In genomic region chr1:201565771-201566528, GRCh38 we compare ENCODE assay signal across 19 cellular contexts. TPM values are rescaled to one million over a fixed set of nuclear protein-coding genes. Genes with fewer than 3 reads are reported as not detected.
A peak's percentile ranks its signal among the peaks of the same experiment; 100 is the strongest.
DNase-seq lines count a peak whose midpoint lies in the region; ATAC-seq and TF ChIP-seq lines count a peak whose summit lies in the region.
"Had no signal": no experiment of that assay in that cellular context is flagged by ENCODE, and none has a peak within 500 bp of the region (broad histone marks: within the 10 kb centered on the region; RNA-seq: fewer than 3 reads in every experiment).

No MANE protein-coding gene starts in this region.

- H3K4me3 Mint-ChIP-seq in H9 = no peak overlapping the region
- H3K4me3 Mint-ChIP-seq: activated naive CD8-positive, alpha-beta T cell treated with anti-CD3 and anti-CD28 coated beads, Interleukin-2, amount 10 ng/mL, durations not matched to agents 7 days and 5 days; activated T-cell treated with anti-CD3 and anti-CD28 coated beads, Interleukin-2, amount 50 U/mL, for 24 hours; central memory CD8-positive, alpha-beta T cell had no signal

- no peak overlapping the region for H3K27ac ChIP-seq in H9 (ENCODE audit: insufficient read length, low read depth, low read length)
- H3K27ac ChIP-seq in ascending aorta = peak overlapping the region; percentile 55 to 63
- H3K27ac ChIP-seq in layer of hippocampus (ENCODE audit: low read depth, low read length) = peak overlapping the region; percentile 92
- H3K27ac ChIP-seq in spleen = no peak overlapping the region
- peak overlapping the region in 2 of 4 donors; percentile 60 to 87 for H3K27ac ChIP-seq in tibial nerve
- H3K27ac ChIP-seq in left lung = no peak overlapping the region
- H3K27ac ChIP-seq: PC-9 had no signal

- H4K20me1 ChIP-seq in H9 (ENCODE audit: control insufficient read depth, insufficient read depth, insufficient read length) = no peaks in the 10 kb centered on the region

- intact Hi-C loops in ascending aorta (cut with DNase I) = no loop called here
- intact Hi-C loops in spleen (cut with DNase I; ENCODE audit: low total_unique reads) = no loop called here
- intact Hi-C loops in left lung (cut with DNase I) = no loop called here

- no peaks in the 10 kb centered on the region for H3K4me1 ChIP-seq in H9 (ENCODE audit: insufficient read depth, low read length)
- H3K4me1 ChIP-seq in ascending aorta = peaks cover 0 to 23% of the 10 kb centered on the region in 2 donors
- peaks cover 0 to 24% (median 9%) of the 10 kb centered on the region in 6 donors for H3K4me1 ChIP-seq in spleen
- H3K4me1 ChIP-seq in tibial nerve = peaks cover 0 to 69% (median 31%) of the 10 kb centered on the region in 4 donors
- H3K4me1 ChIP-seq in left lung = peaks cover 0 to 41% of the 10 kb centered on the region in 2 donors

- H3K4me3 ChIP-seq in ascending aorta (no peak overlapping the region), spleen (no peak overlapping the region), tibial nerve (no peak overlapping the region), left lung (no peak overlapping the region)
- H3K4me3 ChIP-seq: PC-9 had no signal

- no peak overlapping the region for H3K9ac ChIP-seq in H9 (ENCODE audit: extremely low read depth, insufficient read length, low read length)

- no peaks in the 10 kb centered on the region for H3K36me3 Mint-ChIP-seq in H9 (ENCODE audit: insufficient read depth in 1 of 3, low read depth in 3 of 3)
- H3K36me3 Mint-ChIP-seq: activated naive CD8-positive, alpha-beta T cell treated with anti-CD3 and anti-CD28 coated beads, Interleukin-2, amount 10 ng/mL, durations not matched to agents 7 days and 5 days had no signal

- H4K5ac ChIP-seq in H9 (ENCODE audit: insufficient read length, low read depth, low read length) = no peak overlapping the region

- no peaks in the 10 kb centered on the region for H3K23me2 ChIP-seq in H9 (ENCODE audit: insufficient read length, low read depth, low read length, poor library complexity, severe bottlenecking)

- no peak for DNase-seq in H9
- DNase-seq in ascending aorta (ENCODE audit: low spot score in 2 of 2) = no peak
- DNase-seq in spleen = peak; percentile 33
- no peak for DNase-seq in activated naive CD4-positive, alpha-beta T cell treated with anti-CD3 and anti-CD28 coated beads, Interleukin-2, amount 50 U/mL, for 16 hours
- no peak for DNase-seq in activated CD8-positive, alpha-beta memory T cell treated with anti-CD3 and anti-CD28 coated beads, Interleukin-2, amount 50 U/mL, for 4 hours
- DNase-seq in tibial nerve (ENCODE audit: low spot score in 2 of 2) = no peak
- no peak for DNase-seq in left lung
- DNase-seq: activated CD4-positive, alpha-beta T cell treated with anti-CD3 and anti-CD28 coated beads, Interleukin-2, amount 50 U/mL, for 1 hour; activated naive CD8-positive, alpha-beta T cell treated with anti-CD3 and anti-CD28 coated beads, Interleukin-2, amount 10 ng/mL, durations not matched to agents 7 days and 5 days; activated T-cell treated with anti-CD3 and anti-CD28 coated beads, Interleukin-2, amount 50 U/mL, for 24 hours; DMS79 treated with DMSO at 0.1 percent for 48 hours; mammary epithelial cell; NCI-H2081 treated with DMSO at 0.1 percent for 48 hours; PC-9; stimulated activated CD4-positive, alpha-beta T cell treated with anti-CD3 and anti-CD28 coated beads, Interleukin-4, amount 100 ng/mL, for 24 hours; trophoblast cell had no signal

- peaks cover 0 to 15% of the 10 kb centered on the region in 2 experiments; a peak in 3 of 4 replicates for H3K4me1 Mint-ChIP-seq in H9
- H3K4me1 Mint-ChIP-seq: central memory CD8-positive, alpha-beta T cell had no signal

- TF ChIP-seq CTCF in H9 (conservative IDR thresholded peaks at IDR 0.05) (no peak), ascending aorta (IDR thresholded peaks at IDR 0.05) (no peak), spleen (IDR thresholded peaks at IDR 0.05 in 8 of 11, conservative IDR thresholded peaks at IDR 0.05 in 3 of 11) (no peak), tibial nerve (IDR thresholded peaks at IDR 0.05) (no peak), left lung (IDR thresholded peaks at IDR 0.05) (no peak)

- H2AK5ac ChIP-seq in H9 (ENCODE audit: insufficient read length, low read length) = no peak overlapping the region

- H4K91ac ChIP-seq in H9 (ENCODE audit: insufficient read length, low read depth, low read length) = no peak overlapping the region

- ATAC-seq in left lung = no peak
- ATAC-seq: SK-N-SH treated with all-trans-retinoic acid at 6 μM for 48 hours had no signal

- no peak overlapping the region for H3T11ph ChIP-seq in H9 (ENCODE audit: low read length)

- TF ChIP-seq POLR2A in spleen (IDR thresholded peaks at IDR 0.05) (no peak), tibial nerve (IDR thresholded peaks at IDR 0.05) (no peak)

- H3K4ac ChIP-seq in H9 (ENCODE audit: low read depth, low read length) = no peak overlapping the region

- H3K9me3 Mint-ChIP-seq in H9 = no peaks in the 10 kb centered on the region
- H3K9me3 Mint-ChIP-seq: activated naive CD8-positive, alpha-beta T cell treated with anti-CD3 and anti-CD28 coated beads, Interleukin-2, amount 10 ng/mL, durations not matched to agents 7 days and 5 days; activated T-cell treated with anti-CD3 and anti-CD28 coated beads, Interleukin-2, amount 50 U/mL, for 24 hours; central memory CD8-positive, alpha-beta T cell had no signal

- H4K8ac ChIP-seq in H9 (replicated peaks; ENCODE audit: insufficient read length, low read depth, low read length) = no peak overlapping the region

- H3K18ac ChIP-seq in H9 (ENCODE audit: insufficient read length, low read depth, low read length) = no peak overlapping the region

- peaks cover 3% of the 10 kb centered on the region for H3K27me3 Mint-ChIP-seq in H9 (ENCODE audit: low read depth)
- H3K27me3 Mint-ChIP-seq: activated naive CD8-positive, alpha-beta T cell treated with anti-CD3 and anti-CD28 coated beads, Interleukin-2, amount 10 ng/mL, durations not matched to agents 7 days and 5 days; activated T-cell treated with anti-CD3 and anti-CD28 coated beads, Interleukin-2, amount 50 U/mL, for 24 hours had no signal

- no peak overlapping the region for H3K4me2 ChIP-seq in H9 (ENCODE audit: insufficient read depth, insufficient read length, low read length)
- H3K4me2 ChIP-seq: PC-9 had no signal

- H3K56ac ChIP-seq in H9 (ENCODE audit: insufficient read length, low read depth, low read length) = no peak overlapping the region

- H2BK12ac ChIP-seq in H9 (ENCODE audit: insufficient read length, low read depth, low read length) = no peak overlapping the region

- H3K23ac ChIP-seq in H9 (ENCODE audit: insufficient read length, low read depth, low read length) = no peak overlapping the region

- no CpG with 5 or more reads among the region's 12 CpGs for WGBS in H9 (ENCODE audit: extremely low coverage, insufficient read length, low lambda C conversion rate)
- WGBS in spleen, 5 donors = 88 to 95% (median 93%) methylated on average over 12 of the region's 12 CpGs
- WGBS in tibial nerve, 2 donors = 63 to 72% methylated on average over 12 of the region's 12 CpGs

- peak in 1 of 2 donors; percentile 6 for TF ChIP-seq EP300 in tibial nerve (IDR thresholded peaks at IDR 0.05)

- H3K14ac ChIP-seq in H9 (ENCODE audit: insufficient read depth, low read length) = no peak overlapping the region

- H2BK120ac ChIP-seq in H9 (ENCODE audit: low read depth, low read length, poor library complexity, severe bottlenecking) = no peak overlapping the region

- H3K27ac Mint-ChIP-seq in H9 = peak overlapping the region; percentile 5 to 44 (median 11); a peak in 3 of 7 replicates
- H3K27ac Mint-ChIP-seq: activated naive CD8-positive, alpha-beta T cell treated with anti-CD3 and anti-CD28 coated beads, Interleukin-2, amount 10 ng/mL, durations not matched to agents 7 days and 5 days; activated T-cell treated with anti-CD3 and anti-CD28 coated beads, Interleukin-2, amount 50 U/mL, for 24 hours had no signal

- no peaks in the 10 kb centered on the region for H3K79me2 ChIP-seq in H9 (ENCODE audit: insufficient read depth, low read length)

- no peak overlapping the region for H2BK20ac ChIP-seq in H9 (ENCODE audit: low read depth, low read length, poor library complexity, severe bottlenecking)

- H3K36me3 ChIP-seq in ascending aorta (no peaks in the 10 kb centered on the region), spleen (no peaks in the 10 kb centered on the region), tibial nerve (no peaks in the 10 kb centered on the region), left lung (no peaks in the 10 kb centered on the region)

- no peaks in the 10 kb centered on the region for H3K9me3 ChIP-seq in H9 (ENCODE audit: control insufficient read depth, low read depth, low read length)
- H3K9me3 ChIP-seq in ascending aorta = no peaks in the 10 kb centered on the region
- no peaks in the 10 kb centered on the region for H3K9me3 ChIP-seq in spleen
- no peaks in the 10 kb centered on the region for H3K9me3 ChIP-seq in tibial nerve
- H3K9me3 ChIP-seq in left lung = no peaks in the 10 kb centered on the region

- H2AFZ ChIP-seq in H9 (ENCODE audit: low read length) = no peak overlapping the region
- H2AFZ ChIP-seq: PC-9 had no signal

- H3K27me3 ChIP-seq in H9 (ENCODE audit: insufficient read depth, low read length) (no peaks in the 10 kb centered on the region; the same call in 1 of the 2 replicates), ascending aorta (no peaks in the 10 kb centered on the region), layer of hippocampus (ENCODE audit: control insufficient read depth, insufficient read depth, low read length) (no peaks in the 10 kb centered on the region), spleen (replicated peaks in 1 of 7) (no peaks in the 10 kb centered on the region), tibial nerve (no peaks in the 10 kb centered on the region), left lung (no peaks in the 10 kb centered on the region)

- no peak overlapping the region for H2BK15ac ChIP-seq in H9 (ENCODE audit: low read depth, low read length)

- H2BK5ac ChIP-seq in H9 (ENCODE audit: insufficient read length, low read length) = no peak overlapping the region

- H3K79me1 ChIP-seq in H9 (ENCODE audit: insufficient read depth, low read depth, low read length, poor library complexity, severe bottlenecking) = no peaks in the 10 kb centered on the region

RNA-seq across cellular contexts. Expression of gene NAV1, which starts 27.0 kb away (rescaled TPM):
- 20.5 and 21.6 TPM in 2 replicates for total RNA-seq in H9 (2021)
- 131 TPM for total RNA-seq in ascending aorta
- 10 to 100 TPM; 15.7 to 37.2 (median 27.4) TPM for total RNA-seq in spleen
- polyA plus RNA-seq in spleen = 1 to 10 TPM; 1.1 to 3.5 (median 1.2) TPM
- 10 to 100 TPM; 22.9 to 49.2 (median 34.2) TPM for total RNA-seq in tibial nerve
- 10 to 100 TPM; 37.9 to 41.5 TPM for total RNA-seq in left lung

RNA-seq across cellular contexts. Expression of gene CSRP1, which starts 59.0 kb away (rescaled TPM):
- total RNA-seq in H9 (2021) = 0.44 TPM in 2 replicates
- 948 TPM for total RNA-seq in ascending aorta
- 100 to 1,000 TPM; 115 to 360 (median 188) TPM for total RNA-seq in spleen
- polyA plus RNA-seq in spleen = 100 to 1,000 TPM in 2 of 3 donors, 10 to 100 TPM in 1; 67.1 to 180 (median 108) TPM
- total RNA-seq in tibial nerve = 1,000 to 10,000 TPM in 3 of 4 donors, 100 to 1,000 TPM in 1; 548 to 1,751 (median 1,444) TPM
- 100 to 1,000 TPM; 216 to 235 TPM for total RNA-seq in left lung

Comparison
In these comparisons a context has a peak if more than half of its experiments do, and no peak if none do; other contexts are left out.
1. H3K27ac ChIP-seq: peak in ascending aorta (2 of 2) and layer of hippocampus (single experiment); none in H9 (single experiment), spleen (0 of 8) and left lung (0 of 2).
2. RNA of gene CSRP1, which starts 59.0 kb away (total RNA-seq): 548 to 1,751 TPM in tibial nerve, 948 TPM in ascending aorta (single experiment), 216 to 235 TPM in left lung and 115 to 360 TPM in spleen; 0.44 TPM in H9; every median in the first group is over 10 times any median in the second.